Comparison of ENCODE assay signal across 18 cellular contexts in the genomic region with DNA sequence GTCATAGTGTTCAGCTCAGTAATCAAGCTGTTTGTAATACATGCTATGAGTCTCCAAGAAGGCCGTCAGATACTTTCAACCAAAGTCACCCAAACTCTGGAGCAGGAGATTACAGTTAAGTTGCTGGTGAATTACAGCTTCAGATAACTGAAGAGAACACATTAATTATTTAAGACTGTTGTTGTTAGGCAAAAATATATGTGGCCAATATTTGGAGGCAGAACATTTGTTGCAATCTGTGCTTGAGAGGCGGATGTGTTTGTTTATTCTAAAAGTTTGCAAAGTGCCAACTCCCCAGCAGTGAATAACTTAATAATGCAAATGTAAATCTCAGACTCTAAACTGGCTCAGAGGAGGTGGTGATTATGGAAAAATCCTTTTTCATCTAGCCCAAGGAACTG.
"Had no signal": no experiment of that assay in that cellular context is flagged by ENCODE, and none has a peak within 500 bp of the region (broad histone marks: within the 10 kb centered on the region; RNA-seq: fewer than 3 reads in every experiment).

No MANE protein-coding gene starts in this region.

- H3K27ac ChIP-seq: colonic mucosa, gastrocnemius medialis, heart right ventricle, stomach, thoracic aorta, transverse colon had no signal

- ATAC-seq: gastrocnemius medialis; heart right ventricle; left ventricle myocardium superior; naive thymus-derived CD4-positive, alpha-beta T cell; sciatic nerve had no signal

- H3K9me3 ChIP-seq: colonic mucosa, gastrocnemius medialis, stomach, thoracic aorta, transverse colon had no signal

- H3K4me1 ChIP-seq: colonic mucosa, gastrocnemius medialis, heart right ventricle, stomach, transverse colon had no signal

- H3K4me3 ChIP-seq: colonic mucosa, gastrocnemius medialis, heart right ventricle, lung, stomach, thoracic aorta, transverse colon had no signal

- H3K27me3 ChIP-seq: colonic mucosa, gastrocnemius medialis, stomach, transverse colon had no signal

- H3K27ac Mint-ChIP-seq: naive thymus-derived CD4-positive, alpha-beta T cell had no signal

- H3K36me3 ChIP-seq: colonic mucosa, gastrocnemius medialis, heart right ventricle, stomach, thoracic aorta, transverse colon had no signal

- H3K36me3 Mint-ChIP-seq: naive thymus-derived CD4-positive, alpha-beta T cell had no signal

- FAIRE-seq: endothelial cell of umbilical vein, keratinocyte had no signal

- DNase-seq: colonic mucosa; dermis blood vessel endothelial cell; erythroblast; gastrocnemius medialis; heart right ventricle; left ventricle myocardium superior; mesendoderm; naive thymus-derived CD4-positive, alpha-beta T cell; posterior cingulate gyrus; stimulated activated naive CD4-positive, alpha-beta T cell; stomach; substantia nigra; transverse colon had no signal
